Comparison of ENCODE assay signal across 3 cellular contexts in genomic region chr9:129760784-129761183, GRCh38. TPM values are rescaled to one million over a fixed set of nuclear protein-coding genes. Genes with fewer than 3 reads are reported as not detected.
"Had no signal": no experiment of that assay in that cellular context is flagged by ENCODE, and none has a peak within 500 bp of the region (broad histone marks: within the 10 kb centered on the region; RNA-seq: fewer than 3 reads in every experiment).

No MANE protein-coding gene starts in this region.

RNA-seq across cellular contexts. Expression of gene PTGES, which starts 7.9 kb away (rescaled TPM):
- total RNA-seq: left lobe of liver, pulmonary artery endothelial cell had no signal
- polyA plus RNA-seq: naive thymus-derived CD4-positive, alpha-beta T cell had no signal
